ENCODE assay signal across 8 cellular contexts in the genomic region with DNA sequence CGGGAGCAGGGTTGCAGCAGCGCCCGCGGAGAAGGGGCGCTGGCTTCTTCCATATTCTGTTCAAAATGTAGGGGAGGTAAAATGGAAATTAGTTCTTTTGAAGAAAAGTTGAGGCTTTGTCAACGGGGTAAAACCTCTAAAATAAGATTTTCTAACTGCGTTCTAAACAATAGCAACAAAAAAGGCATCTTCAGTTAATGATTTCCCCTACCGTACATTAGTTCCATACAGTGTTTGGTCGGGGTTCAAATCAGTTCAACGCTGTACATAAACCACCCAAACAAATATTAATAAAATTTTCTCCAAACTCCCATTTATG. TPM values are rescaled to one million over a fixed set of nuclear protein-coding genes. Genes with fewer than 3 reads are reported as not detected.
A peak's percentile ranks its signal among the peaks of the same experiment; 100 is the strongest.
DNase-seq lines count a peak whose midpoint lies in the region; ATAC-seq and TF ChIP-seq lines count a peak whose summit lies in the region.

No MANE protein-coding gene starts in this region.

- peak overlapping the region; percentile 86 for H3K4me2 ChIP-seq in PC-9

- H2AFZ ChIP-seq in PC-9: peak overlapping the region; percentile 99

- H3K27ac Mint-ChIP-seq in CD8-positive, alpha-beta T cell: peak overlapping the region; percentile 91
- H3K27ac Mint-ChIP-seq in endothelial cell (ENCODE audit: unreplicated experiment): peak overlapping the region; percentile 93

- peak overlapping the region; percentile 99 for H3K4me3 ChIP-seq in CD8-positive, alpha-beta T cell (ENCODE audit: low read depth, low read length)
- peak overlapping the region; percentile 80 for H3K4me3 ChIP-seq in PC-9
- H3K4me3 ChIP-seq in neutrophil (ENCODE audit: low read depth in 1 of 2, low read length in 1 of 2): peak overlapping the region; percentile 65 to 71

- no peaks in the 10 kb centered on the region for H3K9me3 Mint-ChIP-seq in CD8-positive, alpha-beta T cell
- H3K9me3 Mint-ChIP-seq in endothelial cell (ENCODE audit: unreplicated experiment): no peaks in the 10 kb centered on the region

- peaks cover 13% of the 10 kb centered on the region for H3K4me1 ChIP-seq in CD8-positive, alpha-beta T cell (ENCODE audit: insufficient read depth, low read length)
- H3K4me1 ChIP-seq in PC-9 (replicated peaks; ENCODE audit: insufficient read depth) (peaks cover 33% of the 10 kb centered on the region), neutrophil (ENCODE audit: control insufficient read depth in 1 of 2, insufficient read depth in 1 of 2, low read depth in 1 of 2, low read length in 1 of 2) (peaks cover 0 to 10% of the 10 kb centered on the region in 2 experiments)

- peak overlapping the region; percentile 94 for H3K4me3 Mint-ChIP-seq in CD8-positive, alpha-beta T cell
- peak overlapping the region; percentile 93 for H3K4me3 Mint-ChIP-seq in endothelial cell (ENCODE audit: unreplicated experiment)

- no peak for TF ChIP-seq CTCF in CD8-positive, alpha-beta T cell (IDR thresholded peaks at IDR 0.05)
- TF ChIP-seq CTCF in PC-9 (conservative IDR thresholded peaks at IDR 0.05) (no peak), endothelial cell (IDR thresholded peaks at IDR 0.05; ENCODE audit: unreplicated experiment) (no peak), neutrophil (IDR thresholded peaks at IDR 0.05) (no peak)

- H3K27me3 ChIP-seq in CD8-positive, alpha-beta T cell (ENCODE audit: insufficient read depth, low read length): no peaks in the 10 kb centered on the region
- H3K27me3 ChIP-seq in PC-9 (ENCODE audit: insufficient read depth, low read depth) (no peaks in the 10 kb centered on the region), neutrophil (peaks cover 64% of the 10 kb centered on the region)

- peaks cover 22% of the 10 kb centered on the region; the same call in 1 of the 2 replicates for H3F3A ChIP-seq in PC-9 (ENCODE audit: insufficient read depth, low read depth)

- peaks cover 33% of the 10 kb centered on the region for H3K79me2 ChIP-seq in PC-9 (ENCODE audit: low read depth)

- POLR2A ChIA-PET in CD8-positive, alpha-beta T cell (lab: Charles Lee): interaction anchor here (0.7 kb wide), 1 partner anchor 147 kb away, joined by 3 read pairs; no protein-coding TSS in a partner anchor
- POLR2A ChIA-PET in PC-9 (lab: Charles Lee; ENCODE audit: unreplicated experiment): interaction anchor here (0.7 kb wide), 1 partner anchor 108 kb away, joined by 22 read pairs; no protein-coding TSS in a partner anchor

- H4K20me1 ChIP-seq in PC-9 (ENCODE audit: insufficient read depth): no peaks in the 10 kb centered on the region

- no peak for ATAC-seq in CD8-positive, alpha-beta T cell
- ATAC-seq in GM19035 (IDR thresholded peaks at IDR 0.05; ENCODE audit: unreplicated experiment): no peak

- peak overlapping the region; percentile 78 for H3K27ac ChIP-seq in CD8-positive, alpha-beta T cell (ENCODE audit: low read depth, low read length)
- H3K27ac ChIP-seq in PC-9 (peak overlapping the region; percentile 97), neutrophil (no peak overlapping the region)

- no peaks in the 10 kb centered on the region for H3K27me3 Mint-ChIP-seq in CD8-positive, alpha-beta T cell (ENCODE audit: low read depth)
- peaks cover 2% of the 10 kb centered on the region for H3K27me3 Mint-ChIP-seq in endothelial cell (ENCODE audit: unreplicated experiment)

- no peaks in the 10 kb centered on the region for H3K9me2 ChIP-seq in PC-9 (ENCODE audit: insufficient read depth)

- H3K36me3 ChIP-seq in CD8-positive, alpha-beta T cell (ENCODE audit: insufficient read depth, low read length): no peaks in the 10 kb centered on the region
- no peaks in the 10 kb centered on the region for H3K36me3 ChIP-seq in PC-9 (ENCODE audit: low read depth)
- no peaks in the 10 kb centered on the region for H3K36me3 ChIP-seq in neutrophil

- peaks cover 5% of the 10 kb centered on the region for H3K36me3 Mint-ChIP-seq in CD8-positive, alpha-beta T cell
- no peaks in the 10 kb centered on the region for H3K36me3 Mint-ChIP-seq in endothelial cell (ENCODE audit: low read depth, unreplicated experiment)

- intact Hi-C loops in CD8-positive, alpha-beta T cell (cut with DNase I, micrococcal nuclease): loop anchor here (1.0 to 5.0 kb wide), 9 partner anchors 174 to 1334 kb away; a partner anchor contains a TSS
- intact Hi-C loops in PC-9 (cut with micrococcal nuclease; ENCODE audit: unreplicated experiment): loop anchor here (1.0 kb wide), 3 partner anchors 65 to 191 kb away; no protein-coding TSS in a partner anchor

- CTCF ChIA-PET in CD8-positive, alpha-beta T cell (lab: Charles Lee): no interaction called here
- CTCF ChIA-PET in PC-9 (lab: Charles Lee): no interaction called here

- H3K9me3 ChIP-seq in CD8-positive, alpha-beta T cell (ENCODE audit: low read length): no peaks in the 10 kb centered on the region
- no peaks in the 10 kb centered on the region for H3K9me3 ChIP-seq in PC-9 (ENCODE audit: insufficient read depth, low read depth)
- H3K9me3 ChIP-seq in neutrophil: no peaks in the 10 kb centered on the region

- DNase-seq in CD8-positive, alpha-beta T cell: no peak
- DNase-seq in PC-9 (no peak), endothelial cell (ENCODE audit: low spot score) (no peak), mucosa of gallbladder (ENCODE audit: low spot score) (no peak), NCI-H2171 treated with DMSO at 0.1 percent for 48 hours (lab: John Stamatoyannopoulos, UW) (no peak), NCI-H1436 treated with DMSO at 0.1 percent for 48 hours (lab: John Stamatoyannopoulos, UW) (no peak)

- TSS peak; percentile 94 for BruUV-seq in PC-9 (replicated peaks; lab: Mats Ljungman, UMichigan)

- H3K4me1 Mint-ChIP-seq in CD8-positive, alpha-beta T cell (ENCODE audit: low read depth): peaks cover 19% of the 10 kb centered on the region
- peaks cover 19% of the 10 kb centered on the region for H3K4me1 Mint-ChIP-seq in endothelial cell (ENCODE audit: unreplicated experiment)

RNA-seq across cellular contexts. Expression of a gene that starts 0.3 kb away (rescaled TPM):
- total RNA-seq in CD8-positive, alpha-beta T cell: 1 to 10 TPM; 4.2 to 6.1 TPM
- total RNA-seq in PC-9 (2021) (31.5 and 44.7 TPM in 2 replicates), endothelial cell (ENCODE audit: unreplicated experiment) (16.7 TPM), mucosa of gallbladder (18.9 TPM)
